In the genomic region with DNA sequence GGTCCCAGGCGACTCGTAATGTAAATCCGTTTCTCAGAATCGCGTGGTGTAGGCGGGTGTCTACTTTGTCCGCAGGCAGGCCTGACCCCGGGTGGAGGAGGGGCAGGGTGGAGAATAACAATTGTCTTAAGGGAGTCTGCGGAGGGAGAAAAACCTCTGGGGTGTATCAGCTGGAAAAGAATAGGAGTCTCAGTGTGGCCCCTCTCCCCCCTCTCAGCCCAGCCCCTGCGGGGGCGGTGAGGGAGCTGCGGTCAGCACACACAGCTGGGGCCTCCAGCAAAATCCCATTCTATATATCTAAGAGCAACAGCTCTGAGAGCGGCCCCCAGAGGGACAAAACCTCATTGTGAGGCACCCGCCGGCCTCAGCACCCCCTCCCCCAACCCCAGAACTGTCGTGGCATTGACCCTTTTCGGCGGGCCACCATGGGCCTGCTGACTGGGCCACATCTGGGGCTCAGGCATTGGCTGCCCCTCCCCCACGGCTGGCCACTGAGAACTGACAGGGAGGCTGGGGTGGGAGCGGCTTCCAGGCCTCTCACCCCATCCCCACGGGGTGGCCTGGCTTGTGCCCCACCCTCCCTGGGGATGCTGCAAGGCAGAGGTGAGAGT, we compare ENCODE assay signal across 1 cellular context.
TF ChIP-seq lines count a peak whose summit lies in the region.

No MANE protein-coding gene starts in this region.

TF ChIP-seq in WTC11, 78 proteins besides CTCF, POLR2A, EP300 and RAD21 (continued from another document):
- no peak for TF ChIP-seq ATF1 (CRISPR knock-in tag; IDR thresholded peaks at IDR 0.05)
- no peak for TF ChIP-seq GRHL2 (CRISPR knock-in tag; IDR thresholded peaks at IDR 0.05; ENCODE audit: insufficient replicate concordance, severe bottlenecking)
- TF ChIP-seq AFF4 (CRISPR knock-in tag; IDR thresholded peaks at IDR 0.05; ENCODE audit: borderline replicate concordance), result no peak
- no peak for TF ChIP-seq CREM (CRISPR knock-in tag; IDR thresholded peaks at IDR 0.05)
- TF ChIP-seq TEAD4 (CRISPR knock-in tag; IDR thresholded peaks at IDR 0.05), result no peak
- no peak for TF ChIP-seq ZNF121 (CRISPR knock-in tag; IDR thresholded peaks at IDR 0.05)
- TF ChIP-seq ZNF281 (CRISPR knock-in tag; IDR thresholded peaks at IDR 0.05), result no peak
- TF ChIP-seq MYBL2 (CRISPR knock-in tag; IDR thresholded peaks at IDR 0.05), result no peak
- no peak for TF ChIP-seq TP53 (CRISPR knock-in tag; IDR thresholded peaks at IDR 0.05)
- no peak for TF ChIP-seq ZNF232 (CRISPR knock-in tag; IDR thresholded peaks at IDR 0.05)
- TF ChIP-seq, protein P1, sequence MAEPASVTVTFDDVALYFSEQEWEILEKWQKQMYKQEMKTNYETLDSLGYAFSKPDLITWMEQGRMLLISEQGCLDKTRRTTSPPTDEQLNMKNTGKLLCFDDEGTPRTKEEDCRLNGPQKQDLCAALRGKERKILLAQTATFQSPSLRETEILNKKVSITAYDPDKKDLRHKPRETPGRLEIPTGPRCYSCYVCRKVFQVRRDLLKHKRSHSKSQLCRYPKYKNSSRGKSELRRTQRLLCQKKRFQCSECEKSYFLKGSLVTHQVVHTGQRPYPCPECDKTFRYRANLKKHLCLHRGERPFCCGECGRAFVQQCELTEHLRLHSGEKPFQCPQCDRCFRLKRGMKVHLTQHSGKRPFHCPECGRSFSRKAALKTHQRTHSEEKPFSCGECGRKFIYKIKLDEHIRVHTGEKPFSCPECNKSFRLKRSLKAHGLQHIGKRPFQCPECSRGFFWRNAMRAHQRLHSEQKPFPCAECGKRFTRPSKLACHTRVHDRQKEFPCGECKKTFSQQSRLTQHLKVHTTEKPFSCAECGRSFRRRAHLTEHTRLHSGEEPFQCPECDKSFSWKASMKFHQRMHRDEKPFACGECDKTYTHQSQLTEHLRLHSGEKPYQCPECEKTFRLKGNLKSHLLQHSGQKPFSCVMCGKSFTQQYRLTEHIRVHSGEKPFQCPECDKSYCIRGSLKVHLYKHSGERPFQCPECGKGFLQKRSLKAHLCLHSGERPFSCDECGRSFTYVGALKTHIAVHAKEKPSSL (CRISPR knock-in tag; conservative IDR thresholded peaks at IDR 0.05), result no peak
- no peak for TF ChIP-seq GTF2I (CRISPR knock-in tag; conservative IDR thresholded peaks at IDR 0.05)
